14 cellular contexts compared by ENCODE assay signal in genomic region chr1:236530959-236531358, GRCh38.
"Had no signal": no experiment of that assay in that cellular context is flagged by ENCODE, and none has a peak within 500 bp of the region (broad histone marks: within the 10 kb centered on the region; RNA-seq: fewer than 3 reads in every experiment).

No MANE protein-coding gene starts in this region.

- H3K27ac ChIP-seq: cardiac muscle cell, left lung, neural progenitor cell, ovary, thoracic aorta had no signal

- H3K4me3 ChIP-seq: cardiac muscle cell, colonic mucosa, left lung, neural progenitor cell, ovary, stomach, thoracic aorta had no signal

- H3K36me3 ChIP-seq: cardiac muscle cell, colonic mucosa, neural progenitor cell, ovary had no signal

- H3K36me3 Mint-ChIP-seq: neural progenitor cell had no signal

- H3K27ac Mint-ChIP-seq: neural progenitor cell had no signal

- H3K9me3 ChIP-seq: colonic mucosa, left lung, ovary, stomach, thoracic aorta had no signal

- H3K4me1 ChIP-seq: neural progenitor cell had no signal

- H3K9me3 Mint-ChIP-seq: activated CD4-positive, alpha-beta memory T cell treated with anti-CD3 and anti-CD28 coated beads, Interleukin-2, amount 10 ng/mL, durations not matched to agents 7 days and 5 days; neural progenitor cell; T-helper 2 cell treated with Interferon-gamma antibody and Interleukin-4, amounts not matched to agents 5 μg/mL and 100 μg/mL, for 36 hours had no signal

- H3K27me3 ChIP-seq: cardiac muscle cell, colonic mucosa, left lung, neural progenitor cell, ovary, stomach had no signal

- DNase-seq: activated CD4-positive, alpha-beta memory T cell treated with anti-CD3 and anti-CD28 coated beads, Interleukin-2, amount 10 ng/mL, durations not matched to agents 7 days and 5 days; activated T-cell treated with anti-CD3 and anti-CD28 coated beads, Interleukin-2, amount 50 U/mL, for 48 hours; effector CD4-positive, alpha-beta T cell; foreskin melanocyte; left lung; ovary; stimulated activated CD4-positive, alpha-beta T cell treated with anti-CD3 and anti-CD28 coated beads, Interleukin-4, amount 100 ng/mL, for 1 hour; stimulated activated CD8-positive, alpha-beta memory T cell treated with anti-CD3 and anti-CD28 coated beads, Interleukin-4, amount 100 ng/mL, for 48 hours had no signal

- H3K4me3 Mint-ChIP-seq: neural progenitor cell; T-helper 2 cell treated with Interferon-gamma antibody and Interleukin-4, amounts not matched to agents 5 μg/mL and 100 μg/mL, for 36 hours had no signal

- H3K27me3 Mint-ChIP-seq: activated CD4-positive, alpha-beta memory T cell treated with anti-CD3 and anti-CD28 coated beads, Interleukin-2, amount 10 ng/mL, durations not matched to agents 7 days and 5 days had no signal
